17 cellular contexts compared by ENCODE assay signal in genomic region chr6:120274547-120274946, GRCh38.
A peak's percentile ranks its signal among the peaks of the same experiment; 100 is the strongest.
DNase-seq lines count a peak whose midpoint lies in the region; ATAC-seq and TF ChIP-seq lines count a peak whose summit lies in the region.
"Had no signal": no experiment of that assay in that cellular context is flagged by ENCODE, and none has a peak within 500 bp of the region (broad histone marks: within the 10 kb centered on the region; RNA-seq: fewer than 3 reads in every experiment).

No MANE protein-coding gene starts in this region.

- H3K36me3 ChIP-seq in gastrocnemius medialis (no peaks in the 10 kb centered on the region), MG63 (no peaks in the 10 kb centered on the region), right atrium auricular region (no peaks in the 10 kb centered on the region)
- H3K36me3 ChIP-seq: left lung had no signal

- ATAC-seq in GM18867 (IDR thresholded peaks at IDR 0.05; ENCODE audit: unreplicated experiment), result peak; percentile 90
- peak; percentile 69 for ATAC-seq in GM21619 (IDR thresholded peaks at IDR 0.05; ENCODE audit: unreplicated experiment)
- ATAC-seq in HG03280 (IDR thresholded peaks at IDR 0.05; ENCODE audit: unreplicated experiment), result peak; percentile 77
- ATAC-seq in activated B cell treated with CpG ODN at 0.5 μM for 24 hours (ENCODE audit: low read depth), result peak; percentile 34
- ATAC-seq in gastrocnemius medialis, result no peak
- ATAC-seq: left lung had no signal

- peaks cover 2% of the 10 kb centered on the region for H3K9me3 Mint-ChIP-seq in activated B cell treated with CpG ODN at 0.5 μM for 24 hours
- peaks cover 7% of the 10 kb centered on the region for H3K9me3 Mint-ChIP-seq in activated T-helper 2 cell treated with anti-CD3 and anti-CD28 coated beads, Interferon-gamma antibody, Interleukin-2, Interleukin-4, amounts not matched to agents 10 μg/mL and 5 μg/mL and 100 μg/mL, durations not matched to agents 14 hours and 24 hours and 36 hours

- peak overlapping the region; percentile 75 for H3K27ac Mint-ChIP-seq in activated B cell treated with CpG ODN at 0.5 μM for 24 hours
- no peak overlapping the region for H3K27ac Mint-ChIP-seq in activated T-helper 2 cell treated with anti-CD3 and anti-CD28 coated beads, Interferon-gamma antibody, Interleukin-2, Interleukin-4, amounts not matched to agents 10 μg/mL and 5 μg/mL and 100 μg/mL, durations not matched to agents 14 hours and 24 hours and 36 hours
- H3K27ac Mint-ChIP-seq: CD4-positive, alpha-beta memory T cell; H9 had no signal

- H3K27ac ChIP-seq in gastrocnemius medialis, result no peak overlapping the region
- no peak overlapping the region for H3K27ac ChIP-seq in right atrium auricular region
- H3K27ac ChIP-seq: left lung had no signal

- no peak for TF ChIP-seq POLR2A in gastrocnemius medialis (IDR thresholded peaks at IDR 0.05)

- DNase-seq in activated B cell treated with CpG ODN at 0.5 μM for 24 hours (no peak), gastrocnemius medialis (no peak), MG63 (no peak), right atrium auricular region (ENCODE audit: low spot score) (no peak)
- no peak for DNase-seq in activated T-helper 2 cell treated with anti-CD3 and anti-CD28 coated beads, Interferon-gamma antibody, Interleukin-2, Interleukin-4, amounts not matched to agents 10 μg/mL and 5 μg/mL and 100 μg/mL, durations not matched to agents 14 hours and 24 hours and 36 hours (ENCODE audit: low spot score)
- DNase-seq: activated T-cell treated with anti-CD3 and anti-CD28 coated beads, Interleukin-2, amount 50 U/mL, for 1 hour; aorta; CD4-positive, alpha-beta memory T cell; effector memory CD4-positive, alpha-beta T cell; H9; IMR-90; left lung; nucleus accumbens; stimulated activated CD4-positive, alpha-beta T cell treated with anti-CD3 and anti-CD28 coated beads, Interleukin-15, amount 100 ng/mL, for 24 hours had no signal

- in situ Hi-C loops in gastrocnemius medialis (cut with MboI; ENCODE audit: low sequenced_read_pairs in 4 of 4), result no loop called here

- H3K9me3 ChIP-seq in gastrocnemius medialis, result no peaks in the 10 kb centered on the region
- no peaks in the 10 kb centered on the region for H3K9me3 ChIP-seq in MG63
- H3K9me3 ChIP-seq in right atrium auricular region, result no peaks in the 10 kb centered on the region
- H3K9me3 ChIP-seq: left lung had no signal

- no peaks in the 10 kb centered on the region for H3K27me3 Mint-ChIP-seq in activated B cell treated with CpG ODN at 0.5 μM for 24 hours
- no peaks in the 10 kb centered on the region for H3K27me3 Mint-ChIP-seq in activated T-helper 2 cell treated with anti-CD3 and anti-CD28 coated beads, Interferon-gamma antibody, Interleukin-2, Interleukin-4, amounts not matched to agents 10 μg/mL and 5 μg/mL and 100 μg/mL, durations not matched to agents 14 hours and 24 hours and 36 hours (ENCODE audit: low read depth)
- H3K27me3 Mint-ChIP-seq: CD4-positive, alpha-beta memory T cell had no signal

- H3K4me1 ChIP-seq in gastrocnemius medialis (no peaks in the 10 kb centered on the region), right atrium auricular region (no peaks in the 10 kb centered on the region)
- H3K4me1 ChIP-seq: left lung had no signal

- H3K4me1 Mint-ChIP-seq in activated B cell treated with CpG ODN at 0.5 μM for 24 hours, result peaks cover 19% of the 10 kb centered on the region
- no peaks in the 10 kb centered on the region for H3K4me1 Mint-ChIP-seq in activated T-helper 2 cell treated with anti-CD3 and anti-CD28 coated beads, Interferon-gamma antibody, Interleukin-2, Interleukin-4, amounts not matched to agents 10 μg/mL and 5 μg/mL and 100 μg/mL, durations not matched to agents 14 hours and 24 hours and 36 hours (ENCODE audit: low read depth)
- H3K4me1 Mint-ChIP-seq: CD4-positive, alpha-beta memory T cell had no signal

- H3K4me3 Mint-ChIP-seq in activated B cell treated with CpG ODN at 0.5 μM for 24 hours, result no peak overlapping the region
- no peak overlapping the region for H3K4me3 Mint-ChIP-seq in activated T-helper 2 cell treated with anti-CD3 and anti-CD28 coated beads, Interferon-gamma antibody, Interleukin-2, Interleukin-4, amounts not matched to agents 10 μg/mL and 5 μg/mL and 100 μg/mL, durations not matched to agents 14 hours and 24 hours and 36 hours (ENCODE audit: low read depth)
- H3K4me3 Mint-ChIP-seq: CD4-positive, alpha-beta memory T cell; H9 had no signal

- no peaks in the 10 kb centered on the region for H3K36me3 Mint-ChIP-seq in activated B cell treated with CpG ODN at 0.5 μM for 24 hours (ENCODE audit: low read depth)
- no peaks in the 10 kb centered on the region for H3K36me3 Mint-ChIP-seq in activated T-helper 2 cell treated with anti-CD3 and anti-CD28 coated beads, Interferon-gamma antibody, Interleukin-2, Interleukin-4, amounts not matched to agents 10 μg/mL and 5 μg/mL and 100 μg/mL, durations not matched to agents 14 hours and 24 hours and 36 hours (ENCODE audit: low read depth)
- H3K36me3 Mint-ChIP-seq: CD4-positive, alpha-beta memory T cell had no signal

- H3K27me3 ChIP-seq in gastrocnemius medialis (no peaks in the 10 kb centered on the region), MG63 (no peaks in the 10 kb centered on the region), right atrium auricular region (no peaks in the 10 kb centered on the region)
- H3K27me3 ChIP-seq: left lung had no signal

- CTCF ChIA-PET in activated B cell treated with CpG ODN at 0.5 μM for 24 hours (lab: Charles Lee), result no interaction called here

- POLR2A ChIA-PET in activated B cell treated with CpG ODN at 0.5 μM for 24 hours (lab: Charles Lee), result no interaction called here

- intact Hi-C loops in activated B cell treated with CpG ODN at 0.5 μM for 24 hours (cut with micrococcal nuclease) (loop anchor here (2.0 to 5.0 kb wide), 2 partner anchors 532 to 942 kb away; no protein-coding TSS in a partner anchor), gastrocnemius medialis (cut with DNase I; ENCODE audit: low total_unique reads) (no loop called here)
- intact Hi-C loops in activated T-helper 2 cell treated with anti-CD3 and anti-CD28 coated beads, Interferon-gamma antibody, Interleukin-2, Interleukin-4, amounts not matched to agents 10 μg/mL and 5 μg/mL and 100 μg/mL, durations not matched to agents 14 hours and 24 hours and 36 hours (cut with micrococcal nuclease), result no loop called here

- TF ChIP-seq CTCF in activated B cell treated with CpG ODN at 0.5 μM for 24 hours (IDR thresholded peaks at IDR 0.05) (no peak), gastrocnemius medialis (IDR thresholded peaks at IDR 0.05 in 4 of 5, conservative IDR thresholded peaks at IDR 0.05 in 1 of 5) (no peak), right atrium auricular region (IDR thresholded peaks at IDR 0.05) (no peak)

- no peak overlapping the region for H3K4me3 ChIP-seq in gastrocnemius medialis
- no peak overlapping the region for H3K4me3 ChIP-seq in MG63
- H3K4me3 ChIP-seq in right atrium auricular region, result no peak overlapping the region
- H3K4me3 ChIP-seq: left lung had no signal

Comparison
In these comparisons a context has a peak if more than half of its experiments do, and no peak if none do; other contexts are left out.
1. ATAC-seq: peak in GM18867 (single experiment), GM21619 (single experiment), HG03280 (single experiment) and activated B cell treated with CpG ODN at 0.5 μM for 24 hours (single experiment); none in gastrocnemius medialis (0 of 2).